10 cellular contexts compared by ENCODE assay signal in genomic region chr19:42563352-42564210, GRCh38. TPM values are rescaled to one million over a fixed set of nuclear protein-coding genes. Genes with fewer than 3 reads are reported as not detected.
A peak's percentile ranks its signal among the peaks of the same experiment; 100 is the strongest.
DNase-seq lines count a peak whose midpoint lies in the region; ATAC-seq and TF ChIP-seq lines count a peak whose summit lies in the region.
"Had no signal": no experiment of that assay in that cellular context is flagged by ENCODE, and none has a peak within 500 bp of the region (broad histone marks: within the 10 kb centered on the region; RNA-seq: fewer than 3 reads in every experiment).

No MANE protein-coding gene starts in this region.

- H3K4me1 ChIP-seq in endodermal cell (ENCODE audit: control insufficient read depth, insufficient read depth, low read length): no peaks in the 10 kb centered on the region

- ATAC-seq in activated naive CD8-positive, alpha-beta T cell treated with anti-CD3 and anti-CD28 coated beads, Interleukin-2, amount 10 ng/mL, durations not matched to agents 7 days and 5 days (ENCODE audit: low read depth): peak; percentile 56
- ATAC-seq in HG02678 (IDR thresholded peaks at IDR 0.05; ENCODE audit: unreplicated experiment) (no peak), HG02938 (IDR thresholded peaks at IDR 0.05; ENCODE audit: unreplicated experiment) (no peak)

- no peaks in the 10 kb centered on the region for H3K27me3 ChIP-seq in endodermal cell (ENCODE audit: control insufficient read depth, insufficient read depth, low read length, poor library complexity, severe bottlenecking)

- H3K4me3 ChIP-seq in Jurkat, Clone E6-1 (ENCODE audit: low read length): no peak overlapping the region
- no peak overlapping the region for H3K4me3 ChIP-seq in endodermal cell (ENCODE audit: low read length)

- H3K4me1 Mint-ChIP-seq in activated naive CD8-positive, alpha-beta T cell treated with anti-CD3 and anti-CD28 coated beads, Interleukin-2, amount 10 ng/mL, durations not matched to agents 7 days and 5 days: peaks cover 9% of the 10 kb centered on the region
- no peaks in the 10 kb centered on the region for H3K4me1 Mint-ChIP-seq in activated naive CD8-positive, alpha-beta T cell treated with anti-CD3 and anti-CD28 coated beads for 36 hours
- H3K4me1 Mint-ChIP-seq in endodermal cell (no peaks in the 10 kb centered on the region), mesothelial cell of epicardium (no peaks in the 10 kb centered on the region)

- TF ChIP-seq CTCF in endodermal cell (conservative IDR thresholded peaks at IDR 0.05) (peak; percentile 80), mesothelial cell of epicardium (IDR thresholded peaks at IDR 0.05; ENCODE audit: unreplicated experiment) (peak; percentile 55)

- H3K9me3 ChIP-seq in endodermal cell (ENCODE audit: control insufficient read depth, low read length): no peaks in the 10 kb centered on the region

- no peak for DNase-seq in activated naive CD8-positive, alpha-beta T cell treated with anti-CD3 and anti-CD28 coated beads, Interleukin-2, amount 10 ng/mL, durations not matched to agents 7 days and 5 days
- DNase-seq in activated naive CD8-positive, alpha-beta T cell treated with anti-CD3 and anti-CD28 coated beads for 36 hours: no peak
- peak; percentile 27 for DNase-seq in Jurkat, Clone E6-1 (ENCODE audit: low read depth, low spot score)
- DNase-seq in SHP77 treated with DMSO at 0.1 percent for 48 hours (lab: John Stamatoyannopoulos, UW) (peak; percentile 27), endodermal cell (peak; percentile 79), mesothelial cell of epicardium (ENCODE audit: low spot score in 2 of 2, unreplicated experiment in 2 of 2) (no peak)

- no peak overlapping the region for H3K27ac ChIP-seq in endodermal cell (ENCODE audit: low read depth, low read length)

- H3K27me3 Mint-ChIP-seq in activated naive CD8-positive, alpha-beta T cell treated with anti-CD3 and anti-CD28 coated beads, Interleukin-2, amount 10 ng/mL, durations not matched to agents 7 days and 5 days: peaks cover 16% of the 10 kb centered on the region
- peaks cover 21% of the 10 kb centered on the region for H3K27me3 Mint-ChIP-seq in activated naive CD8-positive, alpha-beta T cell treated with anti-CD3 and anti-CD28 coated beads for 36 hours
- peaks cover 32% of the 10 kb centered on the region for H3K27me3 Mint-ChIP-seq in endodermal cell (ENCODE audit: insufficient read depth)
- peaks cover 34% of the 10 kb centered on the region for H3K27me3 Mint-ChIP-seq in mesothelial cell of epicardium (ENCODE audit: low read depth)

- no peaks in the 10 kb centered on the region for H3K36me3 ChIP-seq in endodermal cell (ENCODE audit: control insufficient read depth, insufficient read depth, low read length)

- no peaks in the 10 kb centered on the region for H3K36me3 Mint-ChIP-seq in activated naive CD8-positive, alpha-beta T cell treated with anti-CD3 and anti-CD28 coated beads, Interleukin-2, amount 10 ng/mL, durations not matched to agents 7 days and 5 days
- no peaks in the 10 kb centered on the region for H3K36me3 Mint-ChIP-seq in activated naive CD8-positive, alpha-beta T cell treated with anti-CD3 and anti-CD28 coated beads for 36 hours
- H3K36me3 Mint-ChIP-seq in endodermal cell (ENCODE audit: low read depth) (no peaks in the 10 kb centered on the region), mesothelial cell of epicardium (no peaks in the 10 kb centered on the region)

- H3K27ac Mint-ChIP-seq in activated naive CD8-positive, alpha-beta T cell treated with anti-CD3 and anti-CD28 coated beads, Interleukin-2, amount 10 ng/mL, durations not matched to agents 7 days and 5 days: no peak overlapping the region
- no peak overlapping the region for H3K27ac Mint-ChIP-seq in activated naive CD8-positive, alpha-beta T cell treated with anti-CD3 and anti-CD28 coated beads for 36 hours
- H3K27ac Mint-ChIP-seq in endodermal cell (no peak overlapping the region), mesothelial cell of epicardium (no peak overlapping the region)
- H3K27ac Mint-ChIP-seq: dendritic cell treated with granulocyte-macrophage colony-stimulating factor and Interleukin-4, amounts not matched to agents 40 ng/mL and 50 ng/mL, for 4 days; stimulated activated naive CD8-positive, alpha-beta T cell treated with anti-CD3 and anti-CD28 coated beads, Interleukin-15, Interleukin-2, amounts not matched to agents 100 ng/mL and 50 ng/mL, for 24 hours had no signal

- H3K9me3 Mint-ChIP-seq in activated naive CD8-positive, alpha-beta T cell treated with anti-CD3 and anti-CD28 coated beads, Interleukin-2, amount 10 ng/mL, durations not matched to agents 7 days and 5 days: no peaks in the 10 kb centered on the region
- no peaks in the 10 kb centered on the region for H3K9me3 Mint-ChIP-seq in activated naive CD8-positive, alpha-beta T cell treated with anti-CD3 and anti-CD28 coated beads for 36 hours
- no peaks in the 10 kb centered on the region for H3K9me3 Mint-ChIP-seq in endodermal cell
- no peaks in the 10 kb centered on the region for H3K9me3 Mint-ChIP-seq in mesothelial cell of epicardium
- H3K9me3 Mint-ChIP-seq: dendritic cell treated with granulocyte-macrophage colony-stimulating factor and Interleukin-4, amounts not matched to agents 40 ng/mL and 50 ng/mL, for 4 days; stimulated activated naive CD8-positive, alpha-beta T cell treated with anti-CD3 and anti-CD28 coated beads, Interleukin-15, Interleukin-2, amounts not matched to agents 100 ng/mL and 50 ng/mL, for 24 hours had no signal

- POLR2A ChIA-PET in activated naive CD8-positive, alpha-beta T cell treated with anti-CD3 and anti-CD28 coated beads, Interleukin-2, amount 10 ng/mL, durations not matched to agents 7 days and 5 days (lab: Charles Lee): no interaction called here

- WGBS in endodermal cell (ENCODE audit: insufficient coverage in 1 of 2, insufficient read length in 1 of 2), 2 experiments: 22 to 88% methylated on average over 1 to 7 of the region's 7 CpGs

- H3K9ac ChIP-seq in endodermal cell (ENCODE audit: extremely low read depth, low read length, poor library complexity, severe bottlenecking): no peak overlapping the region

- no peak overlapping the region for H3K4me3 Mint-ChIP-seq in activated naive CD8-positive, alpha-beta T cell treated with anti-CD3 and anti-CD28 coated beads, Interleukin-2, amount 10 ng/mL, durations not matched to agents 7 days and 5 days
- no peak overlapping the region for H3K4me3 Mint-ChIP-seq in activated naive CD8-positive, alpha-beta T cell treated with anti-CD3 and anti-CD28 coated beads for 36 hours
- H3K4me3 Mint-ChIP-seq in endodermal cell: no peak overlapping the region
- no peak overlapping the region for H3K4me3 Mint-ChIP-seq in mesothelial cell of epicardium
- H3K4me3 Mint-ChIP-seq: dendritic cell treated with granulocyte-macrophage colony-stimulating factor and Interleukin-4, amounts not matched to agents 40 ng/mL and 50 ng/mL, for 4 days; stimulated activated naive CD8-positive, alpha-beta T cell treated with anti-CD3 and anti-CD28 coated beads, Interleukin-15, Interleukin-2, amounts not matched to agents 100 ng/mL and 50 ng/mL, for 24 hours had no signal

RNA-seq across cellular contexts. Expression of gene CEACAM8, which starts 31.1 kb away (rescaled TPM):
- not detected for total RNA-seq in activated naive CD8-positive, alpha-beta T cell treated with anti-CD3 and anti-CD28 coated beads, Interleukin-2, amount 10 ng/mL, durations not matched to agents 7 days and 5 days
- total RNA-seq in activated naive CD8-positive, alpha-beta T cell treated with anti-CD3 and anti-CD28 coated beads for 36 hours: not detected
- not detected for polyA plus RNA-seq in Jurkat, Clone E6-1 (2012; ENCODE audit: insufficient read depth, insufficient read length)
- total RNA-seq in endodermal cell: not detected
- polyA plus RNA-seq in endodermal cell (2013, experiment 1 of 2): not detected
- not detected for polyA plus RNA-seq in endodermal cell (2013, experiment 2 of 2)
- not detected in 3 replicates for total RNA-seq in mesothelial cell of epicardium

RNA-seq across cellular contexts. Expression of gene CEACAM1, which starts 35.3 kb away (rescaled TPM):
- 10 to 100 TPM; 34.2 to 38.3 TPM for total RNA-seq in activated naive CD8-positive, alpha-beta T cell treated with anti-CD3 and anti-CD28 coated beads, Interleukin-2, amount 10 ng/mL, durations not matched to agents 7 days and 5 days
- total RNA-seq in activated naive CD8-positive, alpha-beta T cell treated with anti-CD3 and anti-CD28 coated beads for 36 hours: 1 to 10 TPM; 3.3 to 3.5 TPM
- polyA plus RNA-seq in Jurkat, Clone E6-1 (2012; ENCODE audit: insufficient read depth, insufficient read length): not detected
- total RNA-seq in endodermal cell (1 to 10 TPM; 1.0 to 1.5 TPM), mesothelial cell of epicardium (0.66 to 1.4 TPM (median 1.3 TPM) in 3 replicates)
- polyA plus RNA-seq in endodermal cell (2013, experiment 1 of 2): 0.57 TPM
- polyA plus RNA-seq in endodermal cell (2013, experiment 2 of 2): not detected

Comparison
In these comparisons a context has a peak if more than half of its experiments do, and no peak if none do; other contexts are left out.
1. RNA of gene CEACAM1, which starts 35.3 kb away (total RNA-seq): 34.2 to 38.3 TPM in activated naive CD8-positive, alpha-beta T cell treated with anti-CD3 and anti-CD28 coated beads, Interleukin-2, amount 10 ng/mL, durations not matched to agents 7 days and 5 days; 3.3 to 3.5 TPM in activated naive CD8-positive, alpha-beta T cell treated with anti-CD3 and anti-CD28 coated beads for 36 hours, 1.0 to 1.5 TPM in endodermal cell and 0.66 to 1.4 TPM in mesothelial cell of epicardium; every median in the first group is over 4 times any median in the second.
2. DNase-seq: peak in Jurkat, Clone E6-1 (single experiment), SHP77 treated with DMSO at 0.1 percent for 48 hours (single experiment) and endodermal cell (single experiment); none in activated naive CD8-positive, alpha-beta T cell treated with anti-CD3 and anti-CD28 coated beads, Interleukin-2, amount 10 ng/mL, durations not matched to agents 7 days and 5 days (single experiment), activated naive CD8-positive, alpha-beta T cell treated with anti-CD3 and anti-CD28 coated beads for 36 hours (single experiment) and mesothelial cell of epicardium (0 of 2).